In the genomic region with DNA sequence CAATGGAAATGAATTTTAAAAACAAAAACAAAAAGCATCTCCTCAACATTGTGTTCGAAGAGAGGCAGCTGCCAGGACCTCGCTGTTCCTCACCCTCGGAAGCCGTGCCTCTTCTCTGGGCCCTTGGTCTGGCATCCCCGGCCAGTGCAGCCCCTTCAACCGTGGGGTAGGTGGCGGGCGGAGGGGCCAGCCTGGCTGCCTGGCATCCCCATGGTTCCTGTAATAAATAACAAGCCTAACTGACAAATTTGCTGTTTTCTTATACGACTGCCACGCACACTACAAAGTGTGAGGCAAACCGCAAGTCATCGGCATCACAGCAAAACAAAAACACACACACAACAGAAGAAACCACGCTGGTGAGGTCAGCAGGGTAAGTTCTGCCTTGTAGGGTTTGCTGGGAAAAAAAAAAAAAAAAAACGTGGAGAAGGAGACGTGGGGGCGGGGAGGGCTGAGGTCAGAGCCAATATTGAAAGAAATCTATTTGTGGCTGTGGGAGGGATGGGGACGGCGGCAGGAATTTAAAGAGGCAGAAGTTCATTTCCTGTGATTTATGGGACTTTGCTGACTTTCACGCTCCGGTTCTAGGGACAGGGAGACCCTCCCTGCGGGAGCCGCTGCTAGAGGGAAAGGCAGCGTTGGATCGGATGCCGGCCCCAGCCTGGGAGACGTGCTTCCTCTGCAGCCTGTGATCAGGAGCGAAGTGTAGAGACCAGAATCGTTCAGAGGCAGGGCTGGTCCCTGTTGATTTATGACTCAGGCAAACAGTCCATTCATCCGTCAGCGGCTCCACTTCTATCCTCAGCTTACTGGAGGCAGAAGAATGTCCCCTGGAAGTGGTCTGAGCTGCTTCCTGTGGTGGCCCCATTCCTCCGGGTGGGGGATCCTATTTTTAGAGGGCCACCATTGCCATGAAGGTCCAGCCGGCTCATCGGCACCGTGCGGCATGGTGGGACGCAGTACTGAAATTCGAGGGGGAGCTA, we compare ENCODE assay signal across 8 cellular contexts.
DNase-seq lines count a peak whose midpoint lies in the region; ATAC-seq and TF ChIP-seq lines count a peak whose summit lies in the region.

No MANE protein-coding gene starts in this region.

- H2AFZ ChIP-seq in neural progenitor cell (replicated peaks) = peak overlapping the region; percentile 85

- H3K9me3 ChIP-seq in esophagus squamous epithelium = no peaks in the 10 kb centered on the region
- no peaks in the 10 kb centered on the region for H3K9me3 ChIP-seq in neural progenitor cell (ENCODE audit: low read depth)

- peaks cover 7% of the 10 kb centered on the region for H3K9me3 Mint-ChIP-seq in neural progenitor cell

- H4K20me1 ChIP-seq in neural progenitor cell (ENCODE audit: low read depth) = no peaks in the 10 kb centered on the region

- ATAC-seq in GM19023 (IDR thresholded peaks at IDR 0.05; ENCODE audit: unreplicated experiment) (no peak), GM21423 (IDR thresholded peaks at IDR 0.05; ENCODE audit: unreplicated experiment) (no peak)

- in situ Hi-C loops in Caki2 (cut with HindIII; ENCODE audit: low pct_unique_long_range_greater_than_20kb, low sequenced_read_pairs) = no loop called here

- H3K4me1 ChIP-seq in esophagus squamous epithelium = peaks cover 0 to 10% (median 3%) of the 10 kb centered on the region in 3 donors
- H3K4me1 ChIP-seq in neural progenitor cell = peaks cover 3% of the 10 kb centered on the region

- H3K36me3 ChIP-seq in esophagus squamous epithelium (no peaks in the 10 kb centered on the region), neural progenitor cell (no peaks in the 10 kb centered on the region)

- H3K27me3 ChIP-seq in esophagus squamous epithelium (peaks cover 0 to 39% (median 0%) of the 10 kb centered on the region in 4 donors), neural progenitor cell (no peaks in the 10 kb centered on the region)

- H3K27me3 Mint-ChIP-seq in neural progenitor cell (ENCODE audit: insufficient read depth, low read depth) = peaks cover 15% of the 10 kb centered on the region

- 14 to 27% methylated on average over 29 to 33 of the region's 37 CpGs for WGBS in esophagus squamous epithelium, 2 donors

- H3K4me1 Mint-ChIP-seq in neural progenitor cell = peaks cover 46% of the 10 kb centered on the region

- H3K27ac Mint-ChIP-seq in neural progenitor cell = peak overlapping the region; percentile 99

- no peak for TF ChIP-seq CTCF in esophagus squamous epithelium (IDR thresholded peaks at IDR 0.05)
- TF ChIP-seq CTCF in neural progenitor cell (IDR thresholded peaks at IDR 0.05) = no peak

- peak; percentile 56 for DNase-seq in Caki2 (ENCODE audit: low read depth)
- peak; percentile 93 for DNase-seq in RPMI7951 (ENCODE audit: low read depth)
- no peak for DNase-seq in esophagus squamous epithelium (lab: John Stamatoyannopoulos, UW)
- peak; percentile 41 for DNase-seq in neural progenitor cell (ENCODE audit: low spot score)
- DNase-seq in COR-L47 (lab: John Stamatoyannopoulos, UW) = no peak
- DNase-seq in DMS153 (lab: John Stamatoyannopoulos, UW) = no peak

- H3K27ac ChIP-seq in esophagus squamous epithelium = peak overlapping the region in 3 of 4 donors; percentile 37 to 76 (median 54)
- no peak overlapping the region for H3K27ac ChIP-seq in neural progenitor cell

- H3F3A ChIP-seq in neural progenitor cell (ENCODE audit: low read depth) = no peaks in the 10 kb centered on the region

- H3K4me3 Mint-ChIP-seq in neural progenitor cell = peak overlapping the region; percentile 74

- peak overlapping the region in 3 of 4 donors; percentile 3 to 56 (median 19) for H3K4me3 ChIP-seq in esophagus squamous epithelium
- H3K4me3 ChIP-seq in neural progenitor cell = no peak overlapping the region

- no peak for TF ChIP-seq POLR2A in esophagus squamous epithelium (IDR thresholded peaks at IDR 0.05)

- no peaks in the 10 kb centered on the region for H3K79me2 ChIP-seq in neural progenitor cell (ENCODE audit: low read depth)

- intact Hi-C loops in esophagus squamous epithelium (cut with DNase I) = no loop called here

- H3K4me2 ChIP-seq in neural progenitor cell = peak overlapping the region; percentile 51

- no peak overlapping the region for H3K9ac ChIP-seq in neural progenitor cell

- peaks cover 2% of the 10 kb centered on the region for H3K36me3 Mint-ChIP-seq in neural progenitor cell

Comparison
In these comparisons a context has a peak if more than half of its experiments do, and no peak if none do; other contexts are left out.
1. DNase-seq: peak in Caki2 (single experiment), RPMI7951 (single experiment) and neural progenitor cell (single experiment); none in esophagus squamous epithelium (single experiment), COR-L47 (single experiment) and DMS153 (single experiment).